Comparison of ENCODE assay signal across 14 cellular contexts in the genomic region with DNA sequence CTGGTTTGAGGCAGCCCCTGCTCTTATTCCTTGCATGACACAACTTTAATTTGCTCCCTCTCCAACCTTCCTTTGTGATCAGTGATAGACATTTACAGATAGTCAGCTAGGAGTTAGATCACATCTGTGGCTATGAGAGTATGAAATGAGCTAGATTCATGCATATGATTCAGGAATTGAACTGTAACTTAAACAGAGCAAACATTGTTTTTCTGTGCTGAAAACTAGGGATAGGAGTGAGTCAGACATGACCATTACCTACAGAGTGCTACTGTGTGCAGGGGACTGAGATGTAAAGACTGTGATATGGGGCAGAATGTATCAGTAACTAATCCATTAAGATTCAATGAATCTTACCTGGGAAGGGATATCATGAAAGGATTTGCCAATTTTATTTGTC.
A peak's percentile ranks its signal among the peaks of the same experiment; 100 is the strongest.
DNase-seq lines count a peak whose midpoint lies in the region; ATAC-seq and TF ChIP-seq lines count a peak whose summit lies in the region.
"Had no signal": no experiment of that assay in that cellular context is flagged by ENCODE, and none has a peak within 500 bp of the region (broad histone marks: within the 10 kb centered on the region; RNA-seq: fewer than 3 reads in every experiment).

No MANE protein-coding gene starts in this region.

- no peak for TF ChIP-seq POLR2A in esophagus squamous epithelium (IDR thresholded peaks at IDR 0.05)

- BruUV-seq in PC-3 (replicated peaks; lab: Mats Ljungman, UMichigan) = no TSS peak

- H3K9me2 ChIP-seq in PC-3 (replicated peaks; ENCODE audit: low read length) = no peaks in the 10 kb centered on the region

- no peak overlapping the region for H3K9ac ChIP-seq in PC-3 (ENCODE audit: low read length)

- no peak overlapping the region for H2AFZ ChIP-seq in PC-3 (ENCODE audit: low read length)

- H3K79me2 ChIP-seq in PC-3 (ENCODE audit: low read length) = no peaks in the 10 kb centered on the region

- TF ChIP-seq CTCF in PC-3 (conservative IDR thresholded peaks at IDR 0.05; ENCODE audit: low read depth, low read length) (no peak), foreskin keratinocyte (conservative IDR thresholded peaks at IDR 0.05) (no peak), esophagus squamous epithelium (IDR thresholded peaks at IDR 0.05) (no peak)

- CTCF ChIA-PET in PC-3 (lab: Charles Lee) = no interaction called here

- POLR2A ChIA-PET in PC-3 (lab: Charles Lee; ENCODE audit: unreplicated experiment) = no interaction called here

- in situ Hi-C loops in G401 (cut with HindIII; ENCODE audit: low sequenced_read_pairs) = no loop called here

- H3K36me3 ChIP-seq in PC-3 (ENCODE audit: low read depth, low read length) = no peaks in the 10 kb centered on the region
- no peaks in the 10 kb centered on the region for H3K36me3 ChIP-seq in esophagus squamous epithelium

- H3K4me3 ChIP-seq in PC-3 (ENCODE audit: low read length) (no peak overlapping the region), esophagus squamous epithelium (no peak overlapping the region)

- H4K20me1 ChIP-seq in PC-3 (ENCODE audit: low read length) = no peaks in the 10 kb centered on the region

- intact Hi-C loops in PC-3 (cut with micrococcal nuclease) (no loop called here), esophagus squamous epithelium (cut with DNase I) (no loop called here)

- H3K9me3 ChIP-seq in PC-3 (ENCODE audit: low read length) (no peaks in the 10 kb centered on the region), esophagus squamous epithelium (no peaks in the 10 kb centered on the region)

- H3K27ac ChIP-seq in PC-3 (ENCODE audit: low read length) = no peak overlapping the region
- H3K27ac ChIP-seq in foreskin keratinocyte = no peak overlapping the region
- no peak overlapping the region for H3K27ac ChIP-seq in esophagus squamous epithelium
- H3K27ac ChIP-seq: 22Rv1 had no signal

- ATAC-seq in PC-3 (no peak), foreskin keratinocyte (peak; percentile 95)
- ATAC-seq: CD8-positive, alpha-beta T cell had no signal

- no peak overlapping the region for H3K4me2 ChIP-seq in PC-3 (ENCODE audit: low read length)

- H3K4me1 ChIP-seq in PC-3 (ENCODE audit: insufficient read depth, low read length) = no peaks in the 10 kb centered on the region
- peaks cover 9% of the 10 kb centered on the region for H3K4me1 ChIP-seq in foreskin keratinocyte
- no peaks in the 10 kb centered on the region for H3K4me1 ChIP-seq in esophagus squamous epithelium

- DNase-seq in DMS53 (lab: John Stamatoyannopoulos, UW) (peak; percentile 5), DMS53 treated with DMSO at 0.1 percent for 48 hours (lab: John Stamatoyannopoulos, UW; ENCODE audit: unreplicated experiment) (no peak), PC-3 (peak; percentile 58), foreskin keratinocyte (peak in 1 of 2 donors; percentile 55), D341Med (ENCODE audit: low spot score) (no peak), G401 (ENCODE audit: low spot score) (no peak), esophagus squamous epithelium (lab: John Stamatoyannopoulos, UW) (no peak)
- DNase-seq: Calu3; CD8-positive, alpha-beta T cell; DND-41; GF-D8; H7; KG1 had no signal

- H3K27me3 ChIP-seq in PC-3 (ENCODE audit: low read length) (peaks cover 42% of the 10 kb centered on the region), foreskin keratinocyte (no peaks in the 10 kb centered on the region), esophagus squamous epithelium (no peaks in the 10 kb centered on the region)

- no peaks in the 10 kb centered on the region for H3F3A ChIP-seq in PC-3 (ENCODE audit: low read length, unreplicated experiment)

Comparison
In these comparisons a context has a peak if more than half of its experiments do, and no peak if none do; other contexts are left out.
1. DNase-seq: peak in DMS53 (single experiment) and PC-3 (single experiment); none in DMS53 treated with DMSO at 0.1 percent for 48 hours (single experiment), D341Med (single experiment), G401 (single experiment) and esophagus squamous epithelium (single experiment).